Comparison of ENCODE assay signal across 2 cellular contexts in the genomic region with DNA sequence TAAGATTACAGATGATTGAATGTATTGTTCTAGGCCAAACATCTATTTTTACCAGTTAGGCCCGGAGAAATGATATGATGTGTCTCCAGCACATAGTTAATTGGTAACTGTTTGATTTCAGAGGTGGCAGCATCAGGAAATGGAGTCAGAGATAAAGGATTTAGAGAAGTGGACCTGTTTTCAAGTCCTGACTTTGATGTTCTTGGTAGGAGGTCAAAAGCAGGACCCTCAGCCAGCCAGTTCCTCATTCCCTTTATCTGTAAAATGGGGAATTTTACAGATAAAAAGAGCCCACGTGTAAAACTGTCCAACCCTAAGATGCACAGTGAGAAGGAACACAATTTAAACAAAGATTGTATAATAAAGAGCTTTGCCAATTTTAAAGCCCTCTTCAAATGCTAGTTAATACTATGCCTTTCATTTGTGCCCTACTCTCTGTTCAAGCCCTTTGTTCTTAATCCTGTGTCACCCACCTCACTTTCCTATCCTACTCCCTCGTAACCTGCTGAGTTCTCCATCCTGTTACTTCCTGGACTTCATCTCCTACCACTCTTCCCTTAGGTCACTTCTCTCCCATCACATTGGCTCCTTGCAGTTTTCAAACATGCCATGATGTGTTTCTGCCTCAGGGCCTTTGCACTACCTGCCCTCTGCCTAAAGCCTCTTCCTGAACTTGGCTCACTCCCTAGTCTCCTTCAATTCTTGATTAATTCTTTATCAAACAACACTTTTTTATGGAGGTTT.
TF ChIP-seq lines count a peak whose summit lies in the region.

No MANE protein-coding gene starts in this region.

TF ChIP-seq in IMR-90, 13 proteins besides CTCF, POLR2A, EP300 and RAD21:
- TF ChIP-seq, protein P1, sequence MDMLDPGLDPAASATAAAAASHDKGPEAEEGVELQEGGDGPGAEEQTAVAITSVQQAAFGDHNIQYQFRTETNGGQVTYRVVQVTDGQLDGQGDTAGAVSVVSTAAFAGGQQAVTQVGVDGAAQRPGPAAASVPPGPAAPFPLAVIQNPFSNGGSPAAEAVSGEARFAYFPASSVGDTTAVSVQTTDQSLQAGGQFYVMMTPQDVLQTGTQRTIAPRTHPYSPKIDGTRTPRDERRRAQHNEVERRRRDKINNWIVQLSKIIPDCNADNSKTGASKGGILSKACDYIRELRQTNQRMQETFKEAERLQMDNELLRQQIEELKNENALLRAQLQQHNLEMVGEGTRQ (IDR thresholded peaks at IDR 0.05; ENCODE audit: low read depth, low read length): no peak
- no peak for TF ChIP-seq FOS (IDR thresholded peaks at IDR 0.05; ENCODE audit: low read depth, low read length)
- TF ChIP-seq SMC3 (IDR thresholded peaks at IDR 0.05; ENCODE audit: low read depth, low read length): no peak
- no peak for TF ChIP-seq RFX5 (IDR thresholded peaks at IDR 0.05; ENCODE audit: low read depth, low read length)

TF ChIP-seq in GM12878, 131 proteins besides CTCF, POLR2A, EP300 and RAD21:
- no peak for TF ChIP-seq ZZZ3 (IDR thresholded peaks at IDR 0.05; ENCODE audit: control insufficient read depth, insufficient read length, low read depth)
- TF ChIP-seq, protein P2, sequence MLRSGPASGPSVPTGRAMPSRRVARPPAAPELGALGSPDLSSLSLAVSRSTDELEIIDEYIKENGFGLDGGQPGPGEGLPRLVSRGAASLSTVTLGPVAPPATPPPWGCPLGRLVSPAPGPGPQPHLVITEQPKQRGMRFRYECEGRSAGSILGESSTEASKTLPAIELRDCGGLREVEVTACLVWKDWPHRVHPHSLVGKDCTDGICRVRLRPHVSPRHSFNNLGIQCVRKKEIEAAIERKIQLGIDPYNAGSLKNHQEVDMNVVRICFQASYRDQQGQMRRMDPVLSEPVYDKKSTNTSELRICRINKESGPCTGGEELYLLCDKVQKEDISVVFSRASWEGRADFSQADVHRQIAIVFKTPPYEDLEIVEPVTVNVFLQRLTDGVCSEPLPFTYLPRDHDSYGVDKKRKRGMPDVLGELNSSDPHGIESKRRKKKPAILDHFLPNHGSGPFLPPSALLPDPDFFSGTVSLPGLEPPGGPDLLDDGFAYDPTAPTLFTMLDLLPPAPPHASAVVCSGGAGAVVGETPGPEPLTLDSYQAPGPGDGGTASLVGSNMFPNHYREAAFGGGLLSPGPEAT (IDR thresholded peaks at IDR 0.05; ENCODE audit: low read depth): no peak
- TF ChIP-seq MEF2A (IDR thresholded peaks at IDR 0.05; ENCODE audit: insufficient read depth, low read depth, low read length): no peak
- no peak for TF ChIP-seq GATAD2B (conservative IDR thresholded peaks at IDR 0.05; ENCODE audit: low read depth)
- TF ChIP-seq NRF1 (conservative IDR thresholded peaks at IDR 0.05; ENCODE audit: low read depth, low read length): no peak
- no peak for TF ChIP-seq ZNF274 (IDR thresholded peaks at IDR 0.05; ENCODE audit: insufficient read depth, insufficient read length)
- TF ChIP-seq ATF7 (IDR thresholded peaks at IDR 0.05; ENCODE audit: low read depth): no peak
- no peak for TF ChIP-seq KDM1A (IDR thresholded peaks at IDR 0.05; ENCODE audit: borderline replicate concordance)
- TF ChIP-seq JUNB (IDR thresholded peaks at IDR 0.05): no peak
- TF ChIP-seq ASH2L (IDR thresholded peaks at IDR 0.05; ENCODE audit: borderline replicate concordance, low read depth): no peak
- no peak for TF ChIP-seq NR2F1 (conservative IDR thresholded peaks at IDR 0.05)
